20 cellular contexts compared by ENCODE assay signal in the genomic region with DNA sequence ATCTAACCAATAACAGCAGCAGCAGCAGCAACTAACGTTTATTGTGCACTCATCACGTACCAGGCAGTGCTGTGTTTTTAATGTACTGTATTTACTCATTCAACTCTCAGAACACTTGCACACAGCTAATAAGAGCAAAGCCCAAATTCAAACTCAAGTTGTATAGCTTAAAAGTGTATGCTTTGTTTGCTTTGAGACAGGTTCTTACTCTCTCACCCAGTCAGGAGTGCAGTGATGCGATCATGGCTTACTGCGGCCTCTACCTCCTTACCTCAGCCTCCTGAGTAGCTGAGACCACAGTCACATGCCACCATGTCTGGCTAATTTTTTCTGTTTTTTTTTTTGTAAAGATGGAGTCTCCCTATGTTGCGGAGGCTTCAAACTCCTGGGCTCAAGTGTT.
"Had no signal": no experiment of that assay in that cellular context is flagged by ENCODE, and none has a peak within 500 bp of the region (broad histone marks: within the 10 kb centered on the region; RNA-seq: fewer than 3 reads in every experiment).

No MANE protein-coding gene starts in this region.

- H3K27ac ChIP-seq: foreskin keratinocyte, prostate gland, transverse colon, uterus had no signal

- H3K4me3 Mint-ChIP-seq: activated naive CD4-positive, alpha-beta T cell treated with anti-CD3 and anti-CD28 coated beads for 36 hours; activated naive CD8-positive, alpha-beta T cell treated with anti-CD3 and anti-CD28 coated beads, Interleukin-2, amount 10 ng/mL, durations not matched to agents 7 days and 5 days; dendritic cell treated with granulocyte-macrophage colony-stimulating factor and Interleukin-4, amounts not matched to agents 40 ng/mL and 50 ng/mL, for 4 days; mesothelial cell of epicardium; natural killer cell; stimulated activated naive B cell treated with anti-CD40 and anti-IgM and Interleukin-4, amounts not matched to agents 10 μg/mL and 1 μg/mL and 100 μg/mL, for 72 hours; T-helper 2 cell treated with Interferon-gamma antibody and Interleukin-4, amounts not matched to agents 5 μg/mL and 100 μg/mL, for 36 hours; WTC11 had no signal

- H3K4me3 ChIP-seq: left ventricle myocardium inferior, prostate gland, transverse colon, uterus had no signal

- ATAC-seq: foreskin keratinocyte; natural killer cell; stimulated activated naive B cell treated with anti-CD40 and anti-IgM and Interleukin-4, amounts not matched to agents 10 μg/mL and 1 μg/mL and 100 μg/mL, for 72 hours; WTC11 had no signal

- H3K4me1 ChIP-seq: foreskin keratinocyte, prostate gland, transverse colon, uterus had no signal

- H3K4me1 Mint-ChIP-seq: mesothelial cell of epicardium had no signal

- H3K27me3 ChIP-seq: foreskin keratinocyte, transverse colon, uterus had no signal

- H3K27ac Mint-ChIP-seq: activated naive CD4-positive, alpha-beta T cell treated with anti-CD3 and anti-CD28 coated beads for 36 hours; activated naive CD8-positive, alpha-beta T cell treated with anti-CD3 and anti-CD28 coated beads, Interleukin-2, amount 10 ng/mL, durations not matched to agents 7 days and 5 days; dendritic cell treated with granulocyte-macrophage colony-stimulating factor and Interleukin-4, amounts not matched to agents 40 ng/mL and 50 ng/mL, for 4 days; mesothelial cell of epicardium; natural killer cell; stimulated activated naive B cell treated with anti-CD40 and anti-IgM and Interleukin-4, amounts not matched to agents 10 μg/mL and 1 μg/mL and 100 μg/mL, for 72 hours; T-helper 2 cell treated with Interferon-gamma antibody and Interleukin-4, amounts not matched to agents 5 μg/mL and 100 μg/mL, for 36 hours; WTC11 had no signal

- DNase-seq: activated CD4-positive, alpha-beta T cell treated with anti-CD3 and anti-CD28 coated beads for 4 hours; activated CD4-positive, alpha-beta T cell treated with anti-CD3 and anti-CD28 coated beads, Interleukin-2, amount 50 U/mL, for 48 hours; activated naive CD4-positive, alpha-beta T cell treated with anti-CD3 and anti-CD28 coated beads for 36 hours; activated naive CD8-positive, alpha-beta T cell treated with anti-CD3 and anti-CD28 coated beads, Interleukin-2, amount 10 ng/mL, durations not matched to agents 7 days and 5 days; activated T-cell treated with anti-CD3 and anti-CD28 coated beads, Interleukin-2, amount 50 U/mL, for 48 hours; amniotic stem cell; effector CD4-positive, alpha-beta T cell; foreskin keratinocyte; left ventricle myocardium inferior; natural killer cell; stimulated activated CD4-positive, alpha-beta T cell treated with anti-CD3 and anti-CD28 coated beads, Interleukin-2, amount 100 ng/mL, for 48 hours; stimulated activated CD8-positive, alpha-beta memory T cell treated with anti-CD3 and anti-CD28 coated beads, Interleukin-4, amount 100 ng/mL, for 48 hours; stimulated activated naive B cell treated with anti-CD40 and anti-IgM and Interleukin-4, amounts not matched to agents 10 μg/mL and 1 μg/mL and 100 μg/mL, for 72 hours; transverse colon; uterus had no signal

- H3K36me3 Mint-ChIP-seq: activated naive CD8-positive, alpha-beta T cell treated with anti-CD3 and anti-CD28 coated beads, Interleukin-2, amount 10 ng/mL, durations not matched to agents 7 days and 5 days; mesothelial cell of epicardium; natural killer cell; WTC11 had no signal

- H3K9me3 Mint-ChIP-seq: activated naive CD4-positive, alpha-beta T cell treated with anti-CD3 and anti-CD28 coated beads for 36 hours; activated naive CD8-positive, alpha-beta T cell treated with anti-CD3 and anti-CD28 coated beads, Interleukin-2, amount 10 ng/mL, durations not matched to agents 7 days and 5 days; dendritic cell treated with granulocyte-macrophage colony-stimulating factor and Interleukin-4, amounts not matched to agents 40 ng/mL and 50 ng/mL, for 4 days; mesothelial cell of epicardium; natural killer cell; stimulated activated naive B cell treated with anti-CD40 and anti-IgM and Interleukin-4, amounts not matched to agents 10 μg/mL and 1 μg/mL and 100 μg/mL, for 72 hours; T-helper 2 cell treated with Interferon-gamma antibody and Interleukin-4, amounts not matched to agents 5 μg/mL and 100 μg/mL, for 36 hours; WTC11 had no signal

- H3K27me3 Mint-ChIP-seq: activated naive CD8-positive, alpha-beta T cell treated with anti-CD3 and anti-CD28 coated beads, Interleukin-2, amount 10 ng/mL, durations not matched to agents 7 days and 5 days; dendritic cell treated with granulocyte-macrophage colony-stimulating factor and Interleukin-4, amounts not matched to agents 40 ng/mL and 50 ng/mL, for 4 days; stimulated activated naive B cell treated with anti-CD40 and anti-IgM and Interleukin-4, amounts not matched to agents 10 μg/mL and 1 μg/mL and 100 μg/mL, for 72 hours had no signal

- H3K9me3 ChIP-seq: left ventricle myocardium inferior, prostate gland, transverse colon, uterus had no signal

- H3K36me3 ChIP-seq: left ventricle myocardium inferior, prostate gland, uterus had no signal
